9 cellular contexts compared by ENCODE assay signal in genomic region chr22:27748355-27749168, GRCh38. TPM values are rescaled to one million over a fixed set of nuclear protein-coding genes. Genes with fewer than 3 reads are reported as not detected.
DNase-seq lines count a peak whose midpoint lies in the region; ATAC-seq and TF ChIP-seq lines count a peak whose summit lies in the region.
"Had no signal": no experiment of that assay in that cellular context is flagged by ENCODE, and none has a peak within 500 bp of the region (broad histone marks: within the 10 kb centered on the region; RNA-seq: fewer than 3 reads in every experiment).

No MANE protein-coding gene starts in this region.

- no peak for TF ChIP-seq CTCF in colonic mucosa (IDR thresholded peaks at IDR 0.05)

- intact Hi-C loops in colonic mucosa (cut with DNase I) = no loop called here

- no peaks in the 10 kb centered on the region for H3K9me3 ChIP-seq in SK-N-MC (ENCODE audit: low read depth, low read length)
- no peaks in the 10 kb centered on the region for H3K9me3 ChIP-seq in colonic mucosa
- H3K9me3 ChIP-seq: adrenal gland had no signal

- H3K9ac ChIP-seq in SK-N-MC (ENCODE audit: insufficient read length) (no peak overlapping the region), colonic mucosa (ENCODE audit: low read depth in 2 of 2, low read length in 2 of 2) (peak overlapping the region in 1 of 2 donors; percentile 0)

- H3K4me3 ChIP-seq in SK-N-MC (peak overlapping the region; percentile 9), colonic mucosa (no peak overlapping the region)
- H3K4me3 ChIP-seq: adrenal gland had no signal

- H3K27ac ChIP-seq in SK-N-MC = peak overlapping the region; percentile 49
- no peak overlapping the region for H3K27ac ChIP-seq in colonic mucosa

- no peaks in the 10 kb centered on the region for H3K27me3 ChIP-seq in colonic mucosa
- H3K27me3 ChIP-seq: adrenal gland had no signal

- no peaks in the 10 kb centered on the region for H3K36me3 ChIP-seq in SK-N-MC (ENCODE audit: insufficient read depth, low read length)
- no peaks in the 10 kb centered on the region for H3K36me3 ChIP-seq in colonic mucosa
- H3K36me3 ChIP-seq: adrenal gland had no signal

- no peaks in the 10 kb centered on the region for H3K4me1 ChIP-seq in colonic mucosa
- H3K4me1 ChIP-seq: adrenal gland had no signal

- ATAC-seq in GM21515 (IDR thresholded peaks at IDR 0.05; ENCODE audit: unreplicated experiment) (no peak), HG02759 (IDR thresholded peaks at IDR 0.05; ENCODE audit: unreplicated experiment) (no peak)

- DNase-seq in EH (ENCODE audit: low read depth) (peak; percentile 75), SK-N-MC (ENCODE audit: low read depth, low spot score) (no peak), glomerular visceral epithelial cell (ENCODE audit: extremely low spot score) (peak; percentile 65), renal cortical epithelial cell (ENCODE audit: low read depth) (peak; percentile 46), colonic mucosa (no peak), ecto neural progenitor cell (ENCODE audit: low spot score) (no peak)
- DNase-seq: adrenal gland had no signal

RNA-seq across cellular contexts. Expression of gene MN1, which starts 53.0 kb away (rescaled TPM):
- total RNA-seq in renal cortical epithelial cell (0.17 and 0.85 TPM in 2 replicates), colonic mucosa (1 to 10 TPM in 1 of 2 donors, under 1 TPM in 1; 0.67 to 1.5 TPM)

Comparison
In these comparisons a context has a peak if more than half of its experiments do, and no peak if none do; other contexts are left out.
1. DNase-seq: peak in EH (single experiment), glomerular visceral epithelial cell (single experiment) and renal cortical epithelial cell (single experiment); none in SK-N-MC (single experiment), colonic mucosa (single experiment) and ecto neural progenitor cell (single experiment).